1 cellular context compared by ENCODE assay signal in genomic region chr20:10540636-10541493, GRCh38.
TF ChIP-seq lines count a peak whose summit lies in the region.

No MANE protein-coding gene starts in this region.

TF ChIP-seq in HCT116, 20 proteins besides CTCF, POLR2A, EP300 and RAD21 (continued from another document):
- TF ChIP-seq ATF3 (IDR thresholded peaks at IDR 0.05) (peak; percentile 62; the same call in 1 of the 2 replicates), JUND (IDR thresholded peaks at IDR 0.05) (peak; percentile 72), CBX3 (IDR thresholded peaks at IDR 0.05; ENCODE audit: low read depth) (peak; percentile 44; the same call in 1 of the 2 replicates), SP1 (IDR thresholded peaks at IDR 0.05; ENCODE audit: low read depth) (peak; percentile 62), ZFX (IDR thresholded peaks at IDR 0.05) (no peak), FOSL1 (IDR thresholded peaks at IDR 0.05; ENCODE audit: low read depth) (peak; percentile 54), EZH2 (IDR thresholded peaks at IDR 0.05) (no peak), EGR1 (IDR thresholded peaks at IDR 0.05; ENCODE audit: low read depth) (no peak; the same call in 1 of the 2 replicates), POLR2AphosphoS5 (IDR thresholded peaks at IDR 0.05; ENCODE audit: low read depth, low read length) (peak; percentile 29; the same call in 1 of the 2 replicates)
